Comparison of ENCODE assay signal across 3 cellular contexts in the genomic region with DNA sequence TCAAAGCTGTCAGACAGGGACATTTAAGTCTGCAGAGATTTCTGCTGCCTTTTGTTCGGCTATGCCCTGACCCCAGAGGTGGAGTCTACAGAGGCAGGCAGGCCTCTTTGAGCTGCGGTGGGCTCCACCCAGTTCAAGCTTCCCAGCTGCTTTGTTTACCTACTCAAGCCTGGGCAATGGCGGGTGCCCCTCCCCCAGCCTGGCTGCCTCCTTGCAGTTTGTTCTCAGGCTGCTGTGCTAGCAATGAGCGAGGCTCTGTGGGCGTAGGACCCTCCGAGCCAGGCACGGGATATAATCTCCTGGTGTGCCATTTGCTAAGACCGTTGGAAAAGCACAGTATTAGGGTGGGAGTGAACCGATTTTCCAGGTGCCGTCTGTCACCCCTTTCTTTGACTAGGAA. TPM values are rescaled to one million over a fixed set of nuclear protein-coding genes. Genes with fewer than 3 reads are reported as not detected.
"Had no signal": no experiment of that assay in that cellular context is flagged by ENCODE, and none has a peak within 500 bp of the region (broad histone marks: within the 10 kb centered on the region; RNA-seq: fewer than 3 reads in every experiment).

No MANE protein-coding gene starts in this region.

RNA-seq across cellular contexts. Expression of gene PLEKHA7, which starts 19.8 kb away (rescaled TPM):
- total RNA-seq: RPMI7951, SJCRH30, SJSA1 had no signal
